Comparison of ENCODE assay signal across 8 cellular contexts in genomic region chr11:119481021-119481666, GRCh38. TPM values are rescaled to one million over a fixed set of nuclear protein-coding genes. Genes with fewer than 3 reads are reported as not detected.
A peak's percentile ranks its signal among the peaks of the same experiment; 100 is the strongest.
DNase-seq lines count a peak whose midpoint lies in the region; ATAC-seq and TF ChIP-seq lines count a peak whose summit lies in the region.

No MANE protein-coding gene starts in this region.

- no peak overlapping the region for H3K27ac ChIP-seq in effector memory CD4-positive, alpha-beta T cell (ENCODE audit: insufficient read depth, low read length, poor library complexity, severe bottlenecking)
- H3K27ac ChIP-seq in lung (ENCODE audit: low read depth in 1 of 2, low read length in 1 of 2), result no peak overlapping the region

- DNase-seq in GM03348 (ENCODE audit: low spot score), result peak; percentile 98
- DNase-seq in NCI-H748 (lab: John Stamatoyannopoulos, UW; ENCODE audit: unreplicated experiment), result peak; percentile 72
- DNase-seq in activated CD4-positive, alpha-beta memory T cell treated with anti-CD3 and anti-CD28 coated beads, Interleukin-2, amount 10 ng/mL, durations not matched to agents 7 days and 5 days, result peak; percentile 71
- DNase-seq in effector memory CD4-positive, alpha-beta T cell, result peak; percentile 19 to 37 (median 22)
- DNase-seq in lung (ENCODE audit: low spot score), result peak; percentile 78
- peak; percentile 22 for DNase-seq in stimulated activated CD8-positive, alpha-beta memory T cell treated with anti-CD3 and anti-CD28 coated beads, Interleukin-12 subunit alpha, Interleukin-12 subunit beta, amount 100 ng/mL, for 24 hours (ENCODE audit: extremely low read depth)

- ATAC-seq in HG03565 (IDR thresholded peaks at IDR 0.05; ENCODE audit: unreplicated experiment) (peak; percentile 48), lung (ENCODE audit: insufficient read depth, low FRiP score) (peak; percentile 78), GM21515 (IDR thresholded peaks at IDR 0.05; ENCODE audit: unreplicated experiment) (no peak)

- TF ChIP-seq CTCF in lung (IDR thresholded peaks at IDR 0.05; ENCODE audit: control extremely low read depth, extremely low read depth), result peak; percentile 93

- H3K4me3 ChIP-seq in effector memory CD4-positive, alpha-beta T cell (ENCODE audit: insufficient read depth, low read depth, low read length, poor library complexity, severe bottlenecking), result no peak overlapping the region
- H3K4me3 ChIP-seq in lung, result no peak overlapping the region

- peaks cover 2% of the 10 kb centered on the region for H3K4me1 ChIP-seq in effector memory CD4-positive, alpha-beta T cell (ENCODE audit: control insufficient read depth, insufficient read depth, low read length, poor library complexity, severe bottlenecking)
- peaks cover 0 to 3% of the 10 kb centered on the region in 2 donors for H3K4me1 ChIP-seq in lung (ENCODE audit: control insufficient read depth in 2 of 2, insufficient read depth in 2 of 2, low read length in 2 of 2)

- H3K4me1 Mint-ChIP-seq in activated CD4-positive, alpha-beta memory T cell treated with anti-CD3 and anti-CD28 coated beads, Interleukin-2, amount 10 ng/mL, durations not matched to agents 7 days and 5 days, result no peaks in the 10 kb centered on the region

- peaks cover 22% of the 10 kb centered on the region for H3K27me3 Mint-ChIP-seq in activated CD4-positive, alpha-beta memory T cell treated with anti-CD3 and anti-CD28 coated beads, Interleukin-2, amount 10 ng/mL, durations not matched to agents 7 days and 5 days

- 27 to 31% methylated on average over 30 to 31 of the region's 31 CpGs for WGBS in lung, 2 donors

- H3K9me3 Mint-ChIP-seq in activated CD4-positive, alpha-beta memory T cell treated with anti-CD3 and anti-CD28 coated beads, Interleukin-2, amount 10 ng/mL, durations not matched to agents 7 days and 5 days, result no peaks in the 10 kb centered on the region

- no peaks in the 10 kb centered on the region for H3K36me3 ChIP-seq in effector memory CD4-positive, alpha-beta T cell (ENCODE audit: control insufficient read depth, insufficient read depth, low read length)
- H3K36me3 ChIP-seq in lung (ENCODE audit: control insufficient read depth in 2 of 2, insufficient read depth in 2 of 2, low read length in 2 of 2), result no peaks in the 10 kb centered on the region

- no peak overlapping the region for H3K4me3 Mint-ChIP-seq in activated CD4-positive, alpha-beta memory T cell treated with anti-CD3 and anti-CD28 coated beads, Interleukin-2, amount 10 ng/mL, durations not matched to agents 7 days and 5 days

- H3K9me3 ChIP-seq in effector memory CD4-positive, alpha-beta T cell (ENCODE audit: control insufficient read depth, low read length), result no peaks in the 10 kb centered on the region
- no peaks in the 10 kb centered on the region for H3K9me3 ChIP-seq in lung (ENCODE audit: control insufficient read depth in 2 of 2, insufficient read depth in 1 of 2, low read length in 1 of 2)

- H3K36me3 Mint-ChIP-seq in activated CD4-positive, alpha-beta memory T cell treated with anti-CD3 and anti-CD28 coated beads, Interleukin-2, amount 10 ng/mL, durations not matched to agents 7 days and 5 days (ENCODE audit: low read depth), result no peaks in the 10 kb centered on the region

- CTCF ChIA-PET in activated CD4-positive, alpha-beta memory T cell treated with anti-CD3 and anti-CD28 coated beads, Interleukin-2, amount 10 ng/mL, durations not matched to agents 7 days and 5 days (lab: Charles Lee), result interaction anchor here (0.5 to 1.8 kb wide), 4 partner anchors 53 to 207 kb away, joined by 3 to 9 read pairs (median 3); no protein-coding TSS in a partner anchor

- no peak overlapping the region for H3K27ac Mint-ChIP-seq in activated CD4-positive, alpha-beta memory T cell treated with anti-CD3 and anti-CD28 coated beads, Interleukin-2, amount 10 ng/mL, durations not matched to agents 7 days and 5 days

- POLR2A ChIA-PET in activated CD4-positive, alpha-beta memory T cell treated with anti-CD3 and anti-CD28 coated beads, Interleukin-2, amount 10 ng/mL, durations not matched to agents 7 days and 5 days (lab: Charles Lee), result no interaction called here

- no peaks in the 10 kb centered on the region for H3K27me3 ChIP-seq in effector memory CD4-positive, alpha-beta T cell (replicated peaks; ENCODE audit: control insufficient read depth, insufficient read depth, low read length, poor library complexity, severe bottlenecking)
- no peaks in the 10 kb centered on the region for H3K27me3 ChIP-seq in lung (ENCODE audit: control insufficient read depth, insufficient read depth)

RNA-seq across cellular contexts. Expression of gene THY1, which starts 58.2 kb away (rescaled TPM):
- total RNA-seq in activated CD4-positive, alpha-beta memory T cell treated with anti-CD3 and anti-CD28 coated beads, Interleukin-2, amount 10 ng/mL, durations not matched to agents 7 days and 5 days, result 1 to 10 TPM; 1.3 to 2.0 TPM
- 10 to 100 TPM in 1 of 2 donors, 1 to 10 TPM in 1; 9.8 to 16.8 TPM for total RNA-seq in lung
- 10 to 100 TPM in 1 of 2 donors, 1 to 10 TPM in 1; 5.1 to 44.2 TPM for polyA plus RNA-seq in lung

Comparison
In these comparisons a context has a peak if more than half of its experiments do, and no peak if none do; other contexts are left out.
1. DNase-seq: peak in every context shown above with its lines; median percentile 98 in GM03348; 78 in lung; 72 in NCI-H748; 71 in activated CD4-positive, alpha-beta memory T cell treated with anti-CD3 and anti-CD28 coated beads, Interleukin-2, amount 10 ng/mL, durations not matched to agents 7 days and 5 days; 22 in effector memory CD4-positive, alpha-beta T cell; 22 in stimulated activated CD8-positive, alpha-beta memory T cell treated with anti-CD3 and anti-CD28 coated beads, Interleukin-12 subunit alpha, Interleukin-12 subunit beta, amount 100 ng/mL, for 24 hours.